12 cellular contexts compared by ENCODE assay signal in the genomic region with DNA sequence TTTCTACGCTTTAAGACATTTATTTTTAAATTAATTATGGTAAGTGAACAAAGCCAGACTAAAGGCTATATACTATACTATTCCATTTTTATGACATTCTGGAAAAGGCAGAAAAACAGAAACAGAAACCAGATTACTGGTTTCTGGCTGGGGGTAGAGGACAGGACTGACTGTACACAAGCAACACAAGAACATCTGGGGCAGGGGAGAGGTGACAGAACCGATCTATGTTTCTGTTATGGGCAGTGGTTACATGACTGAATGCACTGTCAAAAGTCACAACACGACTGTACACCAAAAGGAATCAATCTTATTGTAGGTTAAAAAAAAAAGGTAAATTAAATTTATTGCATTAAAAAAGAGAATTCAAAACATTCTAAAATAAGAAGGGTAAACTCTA.
DNase-seq lines count a peak whose midpoint lies in the region; ATAC-seq and TF ChIP-seq lines count a peak whose summit lies in the region.
"Had no signal": no experiment of that assay in that cellular context is flagged by ENCODE, and none has a peak within 500 bp of the region (broad histone marks: within the 10 kb centered on the region; RNA-seq: fewer than 3 reads in every experiment).

No MANE protein-coding gene starts in this region.

- no peak overlapping the region for H3K4me3 ChIP-seq in fibroblast of villous mesenchyme (ENCODE audit: low read depth, low read length)
- H3K4me3 ChIP-seq: left lung had no signal

- TF ChIP-seq CTCF in fibroblast of villous mesenchyme (IDR thresholded peaks at IDR 0.05; ENCODE audit: insufficient read depth, low read depth, low read length): no peak

- DNase-seq in fibroblast of villous mesenchyme (ENCODE audit: low read depth) (peak; percentile 29), NCI-H2227 (lab: John Stamatoyannopoulos, UW; ENCODE audit: unreplicated experiment) (no peak), cerebellar nuclear complex (lab: John Stamatoyannopoulos, UW) (no peak), hypothalamus (lab: John Stamatoyannopoulos, UW) (no peak)
- DNase-seq in stimulated activated naive CD4-positive, alpha-beta T cell (lab: John Stamatoyannopoulos, UW): no peak
- DNase-seq: amniotic stem cell, DMS79, left lung had no signal

- peak; percentile 85 for ATAC-seq in GM18867 (IDR thresholded peaks at IDR 0.05; ENCODE audit: unreplicated experiment)
- ATAC-seq in GM21423 (IDR thresholded peaks at IDR 0.05; ENCODE audit: unreplicated experiment): peak; percentile 76
- ATAC-seq in HG03354 (IDR thresholded peaks at IDR 0.05; ENCODE audit: poor library complexity, severe bottlenecking, unreplicated experiment): peak; percentile 93
- ATAC-seq: HCT116 had no signal
